ENCODE assay signal across 13 cellular contexts in the genomic region with DNA sequence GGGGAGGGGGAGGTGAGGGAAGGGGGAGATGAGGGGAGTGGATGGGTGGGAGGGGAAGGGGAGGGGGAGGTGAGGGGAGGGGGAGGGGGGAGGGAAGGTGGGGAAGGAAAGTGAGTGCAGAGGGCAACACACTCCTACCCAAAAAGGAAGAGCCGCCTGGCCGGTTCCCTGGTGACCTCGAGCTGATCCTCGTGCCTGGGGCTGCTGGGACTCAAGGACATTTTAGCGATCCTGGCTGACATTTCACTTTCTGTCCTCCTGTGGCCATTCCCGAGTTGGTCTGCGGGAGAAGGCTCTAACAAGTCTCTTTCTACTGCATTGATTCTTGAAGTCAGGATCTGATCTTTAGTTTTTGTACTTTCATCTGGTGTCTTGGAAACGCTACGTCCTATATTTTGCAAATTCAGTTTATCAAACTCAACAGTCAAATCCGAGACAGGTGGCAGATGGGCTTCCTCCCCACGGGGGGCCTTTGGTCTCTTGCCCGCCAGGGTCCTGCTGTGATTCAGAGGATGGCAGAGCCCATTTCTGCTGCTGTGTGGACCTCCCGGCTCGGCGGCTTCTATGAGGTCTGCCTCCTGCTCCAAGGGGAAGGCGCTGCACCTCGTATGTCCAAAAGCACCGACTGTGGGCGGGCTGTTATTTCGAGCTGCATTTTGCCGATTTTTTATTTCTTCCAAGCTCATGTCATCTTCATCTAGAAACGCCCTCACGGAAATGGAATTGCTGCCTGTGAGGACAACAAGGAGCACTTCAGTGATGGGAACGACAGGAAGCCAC. TPM values are rescaled to one million over a fixed set of nuclear protein-coding genes. Genes with fewer than 3 reads are reported as not detected.
A peak's percentile ranks its signal among the peaks of the same experiment; 100 is the strongest.
DNase-seq lines count a peak whose midpoint lies in the region; ATAC-seq and TF ChIP-seq lines count a peak whose summit lies in the region.
"Had no signal": no experiment of that assay in that cellular context is flagged by ENCODE, and none has a peak within 500 bp of the region (broad histone marks: within the 10 kb centered on the region; RNA-seq: fewer than 3 reads in every experiment).

No MANE protein-coding gene starts in this region.

- peaks cover 0 to 4% of the 10 kb centered on the region in 2 donors for H3K9me3 Mint-ChIP-seq in activated naive CD4-positive, alpha-beta T cell treated with anti-CD3 and anti-CD28 coated beads, Interleukin-2, amount 50 U/mL, for 72 hours
- no peaks in the 10 kb centered on the region for H3K9me3 Mint-ChIP-seq in chondrocyte (ENCODE audit: low read depth)
- no peaks in the 10 kb centered on the region for H3K9me3 Mint-ChIP-seq in stimulated activated naive B cell treated with anti-CD40 and anti-IgM and Interleukin-4, amounts not matched to agents 10 μg/mL and 1 μg/mL and 100 μg/mL, for 72 hours
- H3K9me3 Mint-ChIP-seq: T-helper 1 cell treated with Interleukin-12 subunit alpha and Interleukin-12 subunit beta and Interleukin-4 antibody, amounts not matched to agents 30 μg/mL and 1 μg/mL, for 36 hours had no signal

- H2AFZ ChIP-seq in PC-3 (ENCODE audit: low read length) = no peak overlapping the region
- H2AFZ ChIP-seq: hepatocyte had no signal

- peak overlapping the region; percentile 78 to 88 for H3K27ac Mint-ChIP-seq in activated naive CD4-positive, alpha-beta T cell treated with anti-CD3 and anti-CD28 coated beads, Interleukin-2, amount 50 U/mL, for 72 hours
- H3K27ac Mint-ChIP-seq in chondrocyte (ENCODE audit: unreplicated experiment) = peak overlapping the region; percentile 69
- H3K27ac Mint-ChIP-seq in stimulated activated naive B cell treated with anti-CD40 and anti-IgM and Interleukin-4, amounts not matched to agents 10 μg/mL and 1 μg/mL and 100 μg/mL, for 72 hours = peak overlapping the region; percentile 57
- H3K27ac Mint-ChIP-seq: T-helper 1 cell treated with Interleukin-12 subunit alpha and Interleukin-12 subunit beta and Interleukin-4 antibody, amounts not matched to agents 30 μg/mL and 1 μg/mL, for 36 hours had no signal

- no peak for ATAC-seq in activated naive CD4-positive, alpha-beta T cell treated with anti-CD3 and anti-CD28 coated beads, Interleukin-2, amount 50 U/mL, for 72 hours
- peak; percentile 25; the same call in 1 of the 2 replicates for ATAC-seq in PC-3
- ATAC-seq in stimulated activated naive B cell treated with anti-CD40 and anti-IgM and Interleukin-4, amounts not matched to agents 10 μg/mL and 1 μg/mL and 100 μg/mL, for 72 hours (replicated peaks) = no peak
- ATAC-seq in GM18520 (IDR thresholded peaks at IDR 0.05; ENCODE audit: unreplicated experiment) = no peak
- no peak for ATAC-seq in HG03159 (IDR thresholded peaks at IDR 0.05; ENCODE audit: unreplicated experiment)

- peaks cover 7% of the 10 kb centered on the region for H3K4me1 Mint-ChIP-seq in chondrocyte (ENCODE audit: low read depth)
- H3K4me1 Mint-ChIP-seq in stimulated activated naive B cell treated with anti-CD40 and anti-IgM and Interleukin-4, amounts not matched to agents 10 μg/mL and 1 μg/mL and 100 μg/mL, for 72 hours = peaks cover 10 to 14% of the 10 kb centered on the region in 2 donors

- H3K27ac ChIP-seq in PC-3 (ENCODE audit: low read length) = no peak overlapping the region
- H3K27ac ChIP-seq: hepatocyte had no signal

- H3K27me3 Mint-ChIP-seq in chondrocyte (ENCODE audit: low read depth) = no peaks in the 10 kb centered on the region
- no peaks in the 10 kb centered on the region for H3K27me3 Mint-ChIP-seq in stimulated activated naive B cell treated with anti-CD40 and anti-IgM and Interleukin-4, amounts not matched to agents 10 μg/mL and 1 μg/mL and 100 μg/mL, for 72 hours
- H3K27me3 Mint-ChIP-seq: progenitor cell of endocrine pancreas had no signal

- no peaks in the 10 kb centered on the region for H3K4me1 ChIP-seq in PC-3 (ENCODE audit: insufficient read depth, low read length)

- CTCF ChIA-PET in PC-3 (lab: Charles Lee) = no interaction called here

- no peaks in the 10 kb centered on the region for H3K9me3 ChIP-seq in PC-3 (ENCODE audit: low read length)

- no peak overlapping the region for H3K4me2 ChIP-seq in PC-3 (ENCODE audit: low read length)
- H3K4me2 ChIP-seq: hepatocyte had no signal

- H3K36me3 ChIP-seq in PC-3 (ENCODE audit: low read depth, low read length) = peaks cover 67% of the 10 kb centered on the region

- H3K4me3 Mint-ChIP-seq in chondrocyte (ENCODE audit: unreplicated experiment) = no peak overlapping the region
- H3K4me3 Mint-ChIP-seq in stimulated activated naive B cell treated with anti-CD40 and anti-IgM and Interleukin-4, amounts not matched to agents 10 μg/mL and 1 μg/mL and 100 μg/mL, for 72 hours = no peak overlapping the region
- H3K4me3 Mint-ChIP-seq: T-helper 1 cell treated with Interleukin-12 subunit alpha and Interleukin-12 subunit beta and Interleukin-4 antibody, amounts not matched to agents 30 μg/mL and 1 μg/mL, for 36 hours had no signal

- no peak for DNase-seq in activated naive CD4-positive, alpha-beta T cell treated with anti-CD3 and anti-CD28 coated beads, Interleukin-2, amount 50 U/mL, for 72 hours (ENCODE audit: low spot score in 2 of 2)
- DNase-seq in activated naive CD4-positive, alpha-beta T cell treated with Interleukin-2 at 50 U/mL for 16 hours = no peak
- peak; percentile 23 for DNase-seq in PC-3
- no peak for DNase-seq in chondrocyte (ENCODE audit: low spot score)
- DNase-seq in stimulated activated naive B cell treated with anti-CD40 and anti-IgM and Interleukin-4, amounts not matched to agents 10 μg/mL and 1 μg/mL and 100 μg/mL, for 72 hours = no peak
- no peak for DNase-seq in NCI-H774 (lab: John Stamatoyannopoulos, UW)
- DNase-seq: mesendoderm; stimulated activated naive CD4-positive, alpha-beta T cell treated with Interleukin-2 at 50 U/mL for 16 hours had no signal

- peaks cover 5% of the 10 kb centered on the region for H3F3A ChIP-seq in PC-3 (ENCODE audit: low read length, unreplicated experiment)

- no peaks in the 10 kb centered on the region for H3K9me2 ChIP-seq in PC-3 (replicated peaks; ENCODE audit: low read length)

- intact Hi-C loops in PC-3 (cut with micrococcal nuclease) = no loop called here

- H3K79me2 ChIP-seq in PC-3 (ENCODE audit: low read length) = no peaks in the 10 kb centered on the region
- H3K79me2 ChIP-seq: hepatocyte had no signal

- H3K4me3 ChIP-seq in PC-3 (ENCODE audit: low read length) = no peak overlapping the region
- H3K4me3 ChIP-seq: hepatocyte had no signal

- H4K20me1 ChIP-seq in PC-3 (ENCODE audit: low read length) = no peaks in the 10 kb centered on the region

- H3K27me3 ChIP-seq in PC-3 (ENCODE audit: low read length) = no peaks in the 10 kb centered on the region
- H3K27me3 ChIP-seq: hepatocyte had no signal

- POLR2A ChIA-PET in PC-3 (lab: Charles Lee; ENCODE audit: unreplicated experiment) = no interaction called here

- no TSS peak for BruUV-seq in PC-3 (replicated peaks; lab: Mats Ljungman, UMichigan)

- H3K9ac ChIP-seq in PC-3 (ENCODE audit: low read length) = no peak overlapping the region

- TF ChIP-seq CTCF in PC-3 (conservative IDR thresholded peaks at IDR 0.05; ENCODE audit: low read depth, low read length) (no peak), chondrocyte (IDR thresholded peaks at IDR 0.05) (no peak)

- H3K36me3 Mint-ChIP-seq in activated naive CD4-positive, alpha-beta T cell treated with anti-CD3 and anti-CD28 coated beads, Interleukin-2, amount 50 U/mL, for 72 hours = peaks cover 35 to 41% of the 10 kb centered on the region in 2 donors
- peaks cover 60% of the 10 kb centered on the region for H3K36me3 Mint-ChIP-seq in chondrocyte (ENCODE audit: low read depth)
- H3K36me3 Mint-ChIP-seq in stimulated activated naive B cell treated with anti-CD40 and anti-IgM and Interleukin-4, amounts not matched to agents 10 μg/mL and 1 μg/mL and 100 μg/mL, for 72 hours = peaks cover 62 to 77% of the 10 kb centered on the region in 2 donors

RNA-seq across cellular contexts. Expression of a gene that starts 19.1 kb away (rescaled TPM):
- 10 to 100 TPM; 60.0 to 65.9 TPM for total RNA-seq in activated naive CD4-positive, alpha-beta T cell treated with anti-CD3 and anti-CD28 coated beads, Interleukin-2, amount 50 U/mL, for 72 hours
- 135 and 158 TPM in 2 replicates for total RNA-seq in PC-3 (2014; rRNA removed)
- total RNA-seq in chondrocyte = 18.8 to 22.1 TPM (median 19.9 TPM) in 3 replicates

RNA-seq across cellular contexts. Expression of a gene that starts 31.9 kb away (rescaled TPM):
- total RNA-seq in activated naive CD4-positive, alpha-beta T cell treated with anti-CD3 and anti-CD28 coated beads, Interleukin-2, amount 50 U/mL, for 72 hours = 100 to 1,000 TPM in 1 of 2 donors, 10 to 100 TPM in 1; 82.9 to 129 TPM
- total RNA-seq in PC-3 (2014; rRNA removed) = 85.2 and 85.9 TPM in 2 replicates
- total RNA-seq in chondrocyte = 94.7 to 96.4 TPM (median 95.9 TPM) in 3 replicates

RNA-seq across cellular contexts. Expression of a gene that starts 42.3 kb away (rescaled TPM):
- total RNA-seq in activated naive CD4-positive, alpha-beta T cell treated with anti-CD3 and anti-CD28 coated beads, Interleukin-2, amount 50 U/mL, for 72 hours = 10 to 100 TPM in 1 of 2 donors, 1 to 10 TPM in 1; 4.5 to 11.6 TPM
- total RNA-seq in PC-3 (2014; rRNA removed) = 38.6 and 42.7 TPM in 2 replicates
- 18.5 to 19.5 TPM (median 19.0 TPM) in 3 replicates for total RNA-seq in chondrocyte

RNA-seq across cellular contexts. Expression of a gene that starts 42.6 kb away (rescaled TPM):
- 100 to 1,000 TPM; 164 to 177 TPM for total RNA-seq in activated naive CD4-positive, alpha-beta T cell treated with anti-CD3 and anti-CD28 coated beads, Interleukin-2, amount 50 U/mL, for 72 hours
- total RNA-seq in PC-3 (2014; rRNA removed) (91.7 and 96.1 TPM in 2 replicates), chondrocyte (44.7 to 65.7 TPM (median 48.0 TPM) in 3 replicates)
